In the genomic region with DNA sequence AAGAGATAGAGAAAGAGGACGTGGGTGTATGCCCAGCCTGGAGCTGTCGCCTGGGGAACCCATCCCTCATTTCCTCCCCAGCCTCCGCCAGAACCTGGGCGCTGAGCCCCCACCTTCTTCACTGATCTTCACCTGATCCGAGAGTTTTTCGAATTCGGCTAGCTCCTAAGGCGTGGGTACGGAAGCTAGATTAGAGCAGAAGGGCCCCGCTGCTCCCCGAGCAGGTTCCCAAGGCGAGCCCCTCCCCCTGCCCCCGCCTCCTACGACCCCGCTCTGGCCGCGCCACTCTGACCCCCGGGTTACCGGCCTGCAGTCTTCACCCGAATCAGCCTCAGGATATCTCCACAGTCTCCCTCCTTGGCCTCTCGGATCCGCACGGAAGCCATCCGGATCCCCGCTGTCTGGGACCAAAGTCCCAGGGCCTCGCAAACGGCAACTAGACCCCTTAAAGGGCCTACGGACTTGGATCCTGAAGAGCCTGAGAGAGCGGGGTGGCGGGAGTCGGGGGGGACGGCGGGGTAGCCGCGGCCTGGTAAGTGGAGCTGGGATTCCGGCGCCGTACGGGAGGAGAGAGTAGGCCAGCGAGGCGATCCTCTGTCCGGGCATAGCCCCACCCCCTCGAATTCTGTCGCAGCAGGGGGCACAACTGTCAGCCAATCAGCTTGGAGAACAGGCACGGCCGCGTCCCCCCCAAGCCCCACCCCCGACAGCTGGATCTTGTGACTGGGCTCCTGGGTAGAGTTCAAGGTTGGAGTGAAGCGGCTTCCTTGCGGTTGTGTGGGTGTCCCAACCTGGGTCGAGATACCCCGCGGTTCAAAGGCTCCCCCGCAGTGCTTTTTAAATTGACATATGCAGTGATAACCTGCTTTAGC, we compare ENCODE assay signal across 1 cellular context.
TF ChIP-seq lines count a peak whose summit lies in the region.

SAT2 (minus strand) TSS at position 572 of the 872 bp plus-strand sequence; CDS start at position 386, 186 bp downstream.

TF ChIP-seq in A549, 52 proteins besides CTCF, POLR2A, EP300 and RAD21 (continued from another document):
- no peak for TF ChIP-seq REST (IDR thresholded peaks at IDR 0.05)
- no peak for TF ChIP-seq HES2 (IDR thresholded peaks at IDR 0.05)
- TF ChIP-seq, protein P1, sequence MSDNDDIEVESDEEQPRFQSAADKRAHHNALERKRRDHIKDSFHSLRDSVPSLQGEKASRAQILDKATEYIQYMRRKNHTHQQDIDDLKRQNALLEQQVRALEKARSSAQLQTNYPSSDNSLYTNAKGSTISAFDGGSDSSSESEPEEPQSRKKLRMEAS (IDR thresholded peaks at IDR 0.05): no peak
- TF ChIP-seq SREBF2 (IDR thresholded peaks at IDR 0.05): no peak
- TF ChIP-seq RCOR1 (IDR thresholded peaks at IDR 0.05; ENCODE audit: low read depth, low read length): no peak
- no peak for TF ChIP-seq RARB (CRISPR knock-in tag; IDR thresholded peaks at IDR 0.05)
- TF ChIP-seq HMGXB4 (CRISPR knock-in tag; IDR thresholded peaks at IDR 0.05; ENCODE audit: borderline replicate concordance): no peak
- TF ChIP-seq NPAS2 (CRISPR knock-in tag; IDR thresholded peaks at IDR 0.05; ENCODE audit: borderline replicate concordance): no peak
- TF ChIP-seq PHF8 (IDR thresholded peaks at IDR 0.05; ENCODE audit: borderline replicate concordance, low read depth): peak; percentile 95
- TF ChIP-seq ZNF302 (CRISPR knock-in tag; IDR thresholded peaks at IDR 0.05): no peak
- TF ChIP-seq NFE2L2 (conservative IDR thresholded peaks at IDR 0.05; ENCODE audit: low read length): no peak
- no peak for TF ChIP-seq MAZ (IDR thresholded peaks at IDR 0.05; ENCODE audit: borderline replicate concordance, low read depth, low read length)
- TF ChIP-seq POLR2AphosphoS2 (conservative IDR thresholded peaks at IDR 0.05; ENCODE audit: low read length): no peak
- TF ChIP-seq MYC (IDR thresholded peaks at IDR 0.05; ENCODE audit: borderline replicate concordance, low read length): no peak
- TF ChIP-seq HOXB5 (CRISPR knock-in tag; IDR thresholded peaks at IDR 0.05): no peak
- TF ChIP-seq, protein P2, sequence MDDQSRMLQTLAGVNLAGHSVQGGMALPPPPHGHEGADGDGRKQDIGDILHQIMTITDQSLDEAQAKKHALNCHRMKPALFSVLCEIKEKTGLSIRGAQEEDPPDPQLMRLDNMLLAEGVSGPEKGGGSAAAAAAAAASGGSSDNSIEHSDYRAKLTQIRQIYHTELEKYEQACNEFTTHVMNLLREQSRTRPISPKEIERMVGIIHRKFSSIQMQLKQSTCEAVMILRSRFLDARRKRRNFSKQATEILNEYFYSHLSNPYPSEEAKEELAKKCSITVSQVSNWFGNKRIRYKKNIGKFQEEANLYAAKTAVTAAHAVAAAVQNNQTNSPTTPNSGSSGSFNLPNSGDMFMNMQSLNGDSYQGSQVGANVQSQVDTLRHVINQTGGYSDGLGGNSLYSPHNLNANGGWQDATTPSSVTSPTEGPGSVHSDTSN (IDR thresholded peaks at IDR 0.05): no peak
- no peak for TF ChIP-seq KDM1A (IDR thresholded peaks at IDR 0.05; ENCODE audit: low read depth)
- no peak; the same call in 1 of the 2 replicates for TF ChIP-seq FOSL2 (IDR thresholded peaks at IDR 0.05)
- no peak for TF ChIP-seq FOSL2 (CRISPR knock-in tag; IDR thresholded peaks at IDR 0.05)
- no peak for TF ChIP-seq MAFK (IDR thresholded peaks at IDR 0.05; ENCODE audit: partially characterized antibody)
- no peak for TF ChIP-seq HEYL (CRISPR knock-in tag; IDR thresholded peaks at IDR 0.05)
